Comparison of ENCODE assay signal across 8 cellular contexts in the genomic region with DNA sequence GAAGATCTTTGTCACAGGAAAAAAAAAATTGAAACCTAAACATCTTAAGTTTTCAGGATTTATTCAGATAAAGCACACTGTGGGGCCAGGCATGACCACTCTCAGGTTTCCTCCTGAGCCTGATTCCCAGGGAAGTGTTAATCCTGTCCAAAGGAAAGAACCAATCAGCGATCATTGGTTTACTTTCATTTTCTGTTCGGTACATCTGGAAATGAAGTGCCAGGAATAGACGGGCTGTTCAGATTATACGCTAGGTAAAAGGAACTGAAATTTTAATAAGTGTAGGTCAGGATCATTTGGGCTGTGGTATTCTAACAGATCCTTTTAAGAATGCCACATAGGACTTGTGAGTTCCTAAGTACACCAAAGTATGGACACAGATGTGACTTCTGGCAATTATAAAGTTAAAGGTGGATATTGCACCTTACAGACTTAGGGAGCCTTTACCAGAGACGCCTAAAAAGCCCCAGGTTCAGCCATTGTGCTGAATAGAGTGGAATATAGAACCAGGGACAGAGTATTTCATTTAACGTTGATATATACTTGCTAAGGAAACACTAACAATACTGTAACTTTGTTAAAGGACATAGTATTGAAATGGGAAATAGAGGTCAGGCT. TPM values are rescaled to one million over a fixed set of nuclear protein-coding genes. Genes with fewer than 3 reads are reported as not detected.
DNase-seq lines count a peak whose midpoint lies in the region; ATAC-seq lines count a peak whose summit lies in the region.

No MANE protein-coding gene starts in this region.

- peak overlapping the region; percentile 53 for H3K4me3 ChIP-seq in MG63

- H3K9me3 Mint-ChIP-seq in activated T-helper 1 cell treated with anti-CD3 and anti-CD28 coated beads, Interleukin-12 subunit alpha, Interleukin-12 subunit beta, Interleukin-2, Interleukin-4 antibody, amounts not matched to agents 30 ng/mL and 10 ng/mL and 1 ng/mL, durations not matched to agents 14 hours and 24 hours and 36 hours: no peaks in the 10 kb centered on the region
- no peaks in the 10 kb centered on the region for H3K9me3 Mint-ChIP-seq in stimulated activated naive B cell treated with anti-CD40 and anti-IgM and Interleukin-4, amounts not matched to agents 10 μg/mL and 1 μg/mL and 100 μg/mL, for 72 hours

- no peaks in the 10 kb centered on the region for H3K27me3 ChIP-seq in MG63

- DNase-seq in NCI-H524 (lab: John Stamatoyannopoulos, UW) (peak; percentile 7 to 35), NCI-H524 treated with DMSO at 0.1 percent for 48 hours (lab: John Stamatoyannopoulos, UW) (no peak), MG63 (peak; percentile 31), left ventricle myocardium superior (no peak)
- DNase-seq in activated T-helper 1 cell treated with anti-CD3 and anti-CD28 coated beads, Interleukin-12 subunit alpha, Interleukin-12 subunit beta, Interleukin-2, Interleukin-4 antibody, amounts not matched to agents 30 ng/mL and 10 ng/mL and 1 ng/mL, durations not matched to agents 14 hours and 24 hours and 36 hours (ENCODE audit: low spot score): no peak
- DNase-seq in stimulated activated naive B cell treated with anti-CD40 and anti-IgM and Interleukin-4, amounts not matched to agents 10 μg/mL and 1 μg/mL and 100 μg/mL, for 72 hours: no peak

- no peaks in the 10 kb centered on the region for H3K36me3 ChIP-seq in MG63

- H3K9me3 ChIP-seq in MG63: no peaks in the 10 kb centered on the region

- H3K4me3 Mint-ChIP-seq in activated T-helper 1 cell treated with anti-CD3 and anti-CD28 coated beads, Interleukin-12 subunit alpha, Interleukin-12 subunit beta, Interleukin-2, Interleukin-4 antibody, amounts not matched to agents 30 ng/mL and 10 ng/mL and 1 ng/mL, durations not matched to agents 14 hours and 24 hours and 36 hours: peak overlapping the region; percentile 85
- H3K4me3 Mint-ChIP-seq in stimulated activated naive B cell treated with anti-CD40 and anti-IgM and Interleukin-4, amounts not matched to agents 10 μg/mL and 1 μg/mL and 100 μg/mL, for 72 hours: peak overlapping the region; percentile 63 to 69

- ATAC-seq in left ventricle myocardium superior (peak; percentile 81), HG03025 (IDR thresholded peaks at IDR 0.05; ENCODE audit: low FRiP score, unreplicated experiment) (no peak), GM19395 (IDR thresholded peaks at IDR 0.05; ENCODE audit: unreplicated experiment) (no peak)
- peak; percentile 72 to 75 for ATAC-seq in stimulated activated naive B cell treated with anti-CD40 and anti-IgM and Interleukin-4, amounts not matched to agents 10 μg/mL and 1 μg/mL and 100 μg/mL, for 72 hours (replicated peaks)

- H3K27ac Mint-ChIP-seq in activated T-helper 1 cell treated with anti-CD3 and anti-CD28 coated beads, Interleukin-12 subunit alpha, Interleukin-12 subunit beta, Interleukin-2, Interleukin-4 antibody, amounts not matched to agents 30 ng/mL and 10 ng/mL and 1 ng/mL, durations not matched to agents 14 hours and 24 hours and 36 hours: peak overlapping the region; percentile 84
- H3K27ac Mint-ChIP-seq in stimulated activated naive B cell treated with anti-CD40 and anti-IgM and Interleukin-4, amounts not matched to agents 10 μg/mL and 1 μg/mL and 100 μg/mL, for 72 hours: peak overlapping the region; percentile 91

- peaks cover 28% of the 10 kb centered on the region for H3K36me3 Mint-ChIP-seq in activated T-helper 1 cell treated with anti-CD3 and anti-CD28 coated beads, Interleukin-12 subunit alpha, Interleukin-12 subunit beta, Interleukin-2, Interleukin-4 antibody, amounts not matched to agents 30 ng/mL and 10 ng/mL and 1 ng/mL, durations not matched to agents 14 hours and 24 hours and 36 hours (ENCODE audit: low read depth)
- peaks cover 18 to 24% of the 10 kb centered on the region in 2 donors for H3K36me3 Mint-ChIP-seq in stimulated activated naive B cell treated with anti-CD40 and anti-IgM and Interleukin-4, amounts not matched to agents 10 μg/mL and 1 μg/mL and 100 μg/mL, for 72 hours

- H3K27me3 Mint-ChIP-seq in activated T-helper 1 cell treated with anti-CD3 and anti-CD28 coated beads, Interleukin-12 subunit alpha, Interleukin-12 subunit beta, Interleukin-2, Interleukin-4 antibody, amounts not matched to agents 30 ng/mL and 10 ng/mL and 1 ng/mL, durations not matched to agents 14 hours and 24 hours and 36 hours (ENCODE audit: insufficient read depth): no peaks in the 10 kb centered on the region
- H3K27me3 Mint-ChIP-seq in stimulated activated naive B cell treated with anti-CD40 and anti-IgM and Interleukin-4, amounts not matched to agents 10 μg/mL and 1 μg/mL and 100 μg/mL, for 72 hours: no peaks in the 10 kb centered on the region

- intact Hi-C loops in activated T-helper 1 cell treated with anti-CD3 and anti-CD28 coated beads, Interleukin-12 subunit alpha, Interleukin-12 subunit beta, Interleukin-2, Interleukin-4 antibody, amounts not matched to agents 30 ng/mL and 10 ng/mL and 1 ng/mL, durations not matched to agents 14 hours and 24 hours and 36 hours (cut with micrococcal nuclease): loop anchor here (1.0 to 2.0 kb wide), 2 partner anchors 8 to 220 kb away; no protein-coding TSS in a partner anchor
- intact Hi-C loops in left ventricle myocardium superior (cut with micrococcal nuclease): no loop called here

- peaks cover 25% of the 10 kb centered on the region for H3K4me1 Mint-ChIP-seq in activated T-helper 1 cell treated with anti-CD3 and anti-CD28 coated beads, Interleukin-12 subunit alpha, Interleukin-12 subunit beta, Interleukin-2, Interleukin-4 antibody, amounts not matched to agents 30 ng/mL and 10 ng/mL and 1 ng/mL, durations not matched to agents 14 hours and 24 hours and 36 hours (ENCODE audit: low read depth)
- peaks cover 7 to 22% of the 10 kb centered on the region in 2 donors for H3K4me1 Mint-ChIP-seq in stimulated activated naive B cell treated with anti-CD40 and anti-IgM and Interleukin-4, amounts not matched to agents 10 μg/mL and 1 μg/mL and 100 μg/mL, for 72 hours

RNA-seq across cellular contexts. Expression of a gene that starts 9.3 kb away (rescaled TPM):
- total RNA-seq in MG63 (2014; rRNA removed; shearing (Covaris generic); ENCODE audit: low replicate concordance): 423 and 980 TPM in 2 replicates
- total RNA-seq in activated T-helper 1 cell treated with anti-CD3 and anti-CD28 coated beads, Interleukin-12 subunit alpha, Interleukin-12 subunit beta, Interleukin-2, Interleukin-4 antibody, amounts not matched to agents 30 ng/mL and 10 ng/mL and 1 ng/mL, durations not matched to agents 14 hours and 24 hours and 36 hours: 342 and 369 TPM in 2 replicates
- total RNA-seq in left ventricle myocardium superior: 92.5 TPM

RNA-seq across cellular contexts. Expression of a gene that starts 32.7 kb away (rescaled TPM):
- 13.3 and 22.5 TPM in 2 replicates for total RNA-seq in MG63 (2014; rRNA removed; shearing (Covaris generic); ENCODE audit: low replicate concordance)
- 29.2 and 29.9 TPM in 2 replicates for total RNA-seq in activated T-helper 1 cell treated with anti-CD3 and anti-CD28 coated beads, Interleukin-12 subunit alpha, Interleukin-12 subunit beta, Interleukin-2, Interleukin-4 antibody, amounts not matched to agents 30 ng/mL and 10 ng/mL and 1 ng/mL, durations not matched to agents 14 hours and 24 hours and 36 hours
- total RNA-seq in left ventricle myocardium superior: 29.5 TPM

Comparison
In these comparisons a context has a peak if more than half of its experiments do, and no peak if none do; other contexts are left out.
1. DNase-seq: peak in NCI-H524 (2 of 2) and MG63 (single experiment); none in NCI-H524 treated with DMSO at 0.1 percent for 48 hours (single experiment), activated T-helper 1 cell treated with anti-CD3 and anti-CD28 coated beads, Interleukin-12 subunit alpha, Interleukin-12 subunit beta, Interleukin-2, Interleukin-4 antibody, amounts not matched to agents 30 ng/mL and 10 ng/mL and 1 ng/mL, durations not matched to agents 14 hours and 24 hours and 36 hours (single experiment), left ventricle myocardium superior (single experiment) and stimulated activated naive B cell treated with anti-CD40 and anti-IgM and Interleukin-4, amounts not matched to agents 10 μg/mL and 1 μg/mL and 100 μg/mL, for 72 hours (single experiment).
2. ATAC-seq: peak in left ventricle myocardium superior (single experiment) and stimulated activated naive B cell treated with anti-CD40 and anti-IgM and Interleukin-4, amounts not matched to agents 10 μg/mL and 1 μg/mL and 100 μg/mL, for 72 hours (2 of 2); none in HG03025 (single experiment) and GM19395 (single experiment).